Comparison of ENCODE assay signal across 2 cellular contexts in the genomic region with DNA sequence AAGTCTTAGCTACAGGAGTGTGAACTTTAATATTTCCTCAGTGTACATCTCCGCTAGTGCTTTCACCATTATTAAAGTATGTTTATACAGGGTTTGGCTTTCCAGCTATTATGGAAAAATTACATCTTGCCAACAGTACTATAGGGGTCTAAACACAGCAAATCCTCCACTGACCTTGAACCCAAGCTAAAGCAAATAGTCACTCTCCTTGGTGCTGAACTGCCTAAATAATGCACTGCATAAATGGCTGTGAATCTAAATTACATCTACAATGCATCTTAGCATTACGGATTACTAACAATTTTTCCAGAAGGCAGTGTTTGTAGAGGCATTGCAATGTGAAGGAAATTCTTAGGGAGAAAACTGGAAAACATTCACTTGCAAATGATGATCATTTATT.
A peak's percentile ranks its signal among the peaks of the same experiment; 100 is the strongest.
TF ChIP-seq lines count a peak whose summit lies in the region.

No MANE protein-coding gene starts in this region.

TF ChIP-seq in IMR-90, 13 proteins besides CTCF, POLR2A, EP300 and RAD21:
- TF ChIP-seq MAFK (IDR thresholded peaks at IDR 0.05; ENCODE audit: low read depth, low read length) (no peak), CEBPB (IDR thresholded peaks at IDR 0.05; ENCODE audit: low read depth, low read length) (no peak), NFE2L2 (IDR thresholded peaks at IDR 0.05; ENCODE audit: low read depth, low read length) (no peak), BHLHE40 (IDR thresholded peaks at IDR 0.05; ENCODE audit: low read depth, low read length) (no peak), SMC3 (IDR thresholded peaks at IDR 0.05; ENCODE audit: low read depth, low read length) (no peak), RFX5 (IDR thresholded peaks at IDR 0.05; ENCODE audit: low read depth, low read length) (no peak), MXI1 (IDR thresholded peaks at IDR 0.05; ENCODE audit: borderline replicate concordance, low read depth, low read length) (no peak), CHD1 (IDR thresholded peaks at IDR 0.05; ENCODE audit: low read depth, low read length) (no peak), FOS (IDR thresholded peaks at IDR 0.05; ENCODE audit: low read depth, low read length) (no peak)

TF ChIP-seq in GM12878, 131 proteins besides CTCF, POLR2A, EP300 and RAD21:
- TF ChIP-seq REST (IDR thresholded peaks at IDR 0.05; ENCODE audit: low read depth, low read length) (peak; percentile 69; the same call in 1 of the 2 replicates), HDAC6 (IDR thresholded peaks at IDR 0.05; ENCODE audit: unreplicated experiment) (no peak)
TF ChIP-seq in GM12878: peak in this region for 1.
